Comparison of ENCODE assay signal across 1 cellular context in the genomic region with DNA sequence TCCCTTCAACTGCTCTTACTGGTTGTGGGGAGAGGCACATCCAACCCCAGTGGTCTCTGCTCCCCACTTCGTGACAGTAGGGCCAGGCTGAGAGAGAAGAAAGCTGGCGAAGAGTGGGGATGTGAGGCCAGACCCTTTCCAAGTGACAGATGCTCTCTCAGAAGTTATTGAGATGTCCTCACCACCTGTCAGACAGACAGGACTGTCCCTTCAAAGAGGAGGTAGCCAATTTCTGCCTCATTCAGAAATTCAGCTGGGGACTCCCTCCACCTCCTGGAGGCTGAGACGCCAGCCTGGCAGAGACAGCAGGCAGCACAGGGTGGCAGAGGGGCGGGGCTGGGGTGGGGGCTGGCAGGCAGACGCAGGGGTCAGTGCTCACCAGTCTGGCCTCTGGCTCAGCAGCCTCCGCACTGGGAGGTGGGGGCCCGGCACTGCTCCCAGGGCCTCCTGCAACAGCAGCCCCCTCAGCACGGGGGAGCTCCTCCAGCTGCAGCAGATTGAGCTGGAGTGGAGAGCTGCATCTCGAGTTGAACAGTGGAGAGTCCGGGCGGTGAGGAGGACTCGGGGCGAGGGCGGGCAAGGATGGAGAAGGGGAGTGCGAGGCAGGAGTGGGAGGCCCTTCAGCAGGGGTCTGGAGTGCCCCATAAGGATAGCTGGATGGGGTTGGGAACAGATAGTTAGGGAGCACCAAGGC.
TF ChIP-seq lines count a peak whose summit lies in the region.

No MANE protein-coding gene starts in this region.

TF ChIP-seq in H1, 55 proteins besides CTCF, POLR2A, EP300 and RAD21:
- TF ChIP-seq SP1 (IDR thresholded peaks at IDR 0.05; ENCODE audit: low read depth, low read length) (no peak), TCF12 (IDR thresholded peaks at IDR 0.05; ENCODE audit: low read depth, low read length) (no peak), JUND (IDR thresholded peaks at IDR 0.05; ENCODE audit: low read length) (no peak), CEBPB (IDR thresholded peaks at IDR 0.05; ENCODE audit: low read depth, low read length) (no peak), CHD1 (IDR thresholded peaks at IDR 0.05; ENCODE audit: low read depth, low read length) (no peak), TAF7 (optimal IDR thresholded peaks at IDR 0.05; ENCODE audit: borderline replicate concordance, low read depth, low read length) (no peak), SP4 (IDR thresholded peaks at IDR 0.05; ENCODE audit: low read length) (no peak), POLR2AphosphoS5 (IDR thresholded peaks at IDR 0.05; ENCODE audit: low read depth, low read length) (no peak), POU5F1 (IDR thresholded peaks at IDR 0.05; ENCODE audit: low read depth, low read length) (no peak), MAX (IDR thresholded peaks at IDR 0.05) (no peak), RNF2 (IDR thresholded peaks at IDR 0.05; ENCODE audit: borderline replicate concordance, low read depth, low read length, missing control alignments, poor library complexity, severe bottlenecking) (no peak), NANOG (IDR thresholded peaks at IDR 0.05; ENCODE audit: insufficient read depth, low read depth, low read length, poor library complexity, severe bottlenecking) (no peak)
